ENCODE assay signal across 8 cellular contexts in the genomic region with DNA sequence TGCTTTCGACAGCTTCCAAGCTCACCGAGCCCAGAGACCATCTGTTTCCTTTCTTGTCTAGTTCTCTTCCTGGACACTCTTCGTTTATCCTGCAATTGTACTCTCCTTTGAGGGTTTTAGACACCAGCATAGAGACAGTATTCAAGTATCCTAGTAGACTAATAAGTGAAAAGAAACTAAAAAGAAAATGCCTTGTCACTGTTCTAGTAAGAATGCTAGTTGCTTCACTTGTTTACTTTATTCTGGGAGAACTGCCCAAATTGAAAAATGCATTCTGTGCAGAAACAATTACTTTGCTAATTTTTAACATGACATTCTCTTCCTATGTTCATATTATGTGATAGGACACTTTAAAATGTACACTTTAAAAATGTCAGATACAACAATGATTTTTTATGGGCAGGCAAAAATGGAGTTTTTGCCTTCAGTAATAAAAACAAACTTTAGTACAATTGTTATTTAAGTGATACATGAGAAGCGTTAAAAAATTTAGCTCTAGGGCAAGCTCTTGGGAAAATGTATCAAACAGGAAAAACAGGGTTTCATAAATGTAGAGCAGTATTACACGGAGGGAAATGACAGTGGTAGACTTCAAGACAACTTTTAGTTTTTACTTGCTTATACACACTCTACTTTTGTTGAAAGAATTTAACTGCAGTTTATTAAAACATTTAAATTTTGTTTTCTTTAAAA. TPM values are rescaled to one million over a fixed set of nuclear protein-coding genes. Genes with fewer than 3 reads are reported as not detected.
DNase-seq lines count a peak whose midpoint lies in the region; FAIRE-seq and TF ChIP-seq lines count a peak whose summit lies in the region.

No MANE protein-coding gene starts in this region.

- H2AK5ac ChIP-seq in mesenchymal stem cell (ENCODE audit: low read length, severe bottlenecking) = no peak overlapping the region

- no peaks in the 10 kb centered on the region for H3K79me1 ChIP-seq in mesenchymal stem cell (replicated peaks; ENCODE audit: low read length, poor library complexity, severe bottlenecking)

- H2BK5ac ChIP-seq in mesenchymal stem cell (ENCODE audit: low read depth, low read length, poor library complexity, severe bottlenecking) = peak overlapping the region; percentile 95

- peak overlapping the region in 1 of 2 experiments; percentile 63 for H2BK12ac ChIP-seq in mesenchymal stem cell (ENCODE audit: low read length in 2 of 2)

- H3K4me1 ChIP-seq in OCI-LY3 (ENCODE audit: low read length) = peaks cover 28% of the 10 kb centered on the region
- no peaks in the 10 kb centered on the region for H3K4me1 ChIP-seq in ectodermal cell (ENCODE audit: control insufficient read depth, insufficient read depth, low read length)
- H3K4me1 ChIP-seq in mesenchymal stem cell (ENCODE audit: control insufficient read depth, insufficient read depth, low read depth, low read length) = peaks cover 5% of the 10 kb centered on the region
- no peaks in the 10 kb centered on the region for H3K4me1 ChIP-seq in uterus

- no peak overlapping the region for H2BK120ac ChIP-seq in mesenchymal stem cell (ENCODE audit: low read depth, low read length)

- no peaks in the 10 kb centered on the region for H4K20me1 ChIP-seq in OCI-LY3 (ENCODE audit: insufficient read depth, low read length)

- H3K18ac ChIP-seq in mesenchymal stem cell (ENCODE audit: low read depth in 1 of 2, low read length in 2 of 2) = peak overlapping the region in 1 of 2 experiments; percentile 100

- H3K27me3 ChIP-seq in OCI-LY3 (ENCODE audit: low read depth, low read length) = no peaks in the 10 kb centered on the region; the same call in 1 of the 2 replicates
- H3K27me3 ChIP-seq in ectodermal cell (ENCODE audit: control insufficient read depth, insufficient read depth, low read length, poor library complexity, severe bottlenecking) = no peaks in the 10 kb centered on the region
- no peaks in the 10 kb centered on the region for H3K27me3 ChIP-seq in mesenchymal stem cell (ENCODE audit: control insufficient read depth in 1 of 2, insufficient read depth in 1 of 2, low read length in 2 of 2)
- H3K27me3 ChIP-seq in uterus = no peaks in the 10 kb centered on the region

- TF ChIP-seq CTCF in AG04449 (IDR thresholded peaks at IDR 0.05; ENCODE audit: insufficient read depth, low read length, missing control alignments) = no peak
- no peak for TF ChIP-seq CTCF in OCI-LY3 (IDR thresholded peaks at IDR 0.05; ENCODE audit: low read depth, low read length)
- no peak for TF ChIP-seq CTCF in uterus (IDR thresholded peaks at IDR 0.05)

- POLR2A ChIA-PET in AG04449 (lab: Yijun Ruan, JAX) = interaction anchor here (1.2 to 1.9 kb wide), 3 partner anchors 9 to 352 kb away, joined by 4 to 5 read pairs (median 5); no protein-coding TSS in a partner anchor

- WGBS in ectodermal cell, 2 experiments = 26 to 42% methylated on average over 4 to 5 of the region's 5 CpGs
- 0% methylated on average over 2 of the region's 5 CpGs for WGBS in mesenchymal stem cell

- TF ChIP-seq POLR2A in GM12891 (IDR thresholded peaks at IDR 0.05; ENCODE audit: low read depth, low read length) (no peak), uterus (IDR thresholded peaks at IDR 0.05) (no peak)

- H4K8ac ChIP-seq in mesenchymal stem cell (ENCODE audit: low read length) = no peak overlapping the region

- H3K23ac ChIP-seq in mesenchymal stem cell (ENCODE audit: low read length in 2 of 2) = no peak overlapping the region

- DNase-seq in AG04449 (ENCODE audit: low read depth, low spot score) = no peak
- no peak for DNase-seq in GM12891 (ENCODE audit: insufficient read length, low spot score)
- DNase-seq in mesenchymal stem cell = peak; percentile 77
- no peak for DNase-seq in uterus
- DNase-seq in NCI-H1930 (lab: John Stamatoyannopoulos, UW) = no peak
- DNase-seq in NCI-H82 treated with DMSO at 0.1 percent for 48 hours (lab: John Stamatoyannopoulos, UW; ENCODE audit: unreplicated experiment) = no peak

- H3K36me3 ChIP-seq in OCI-LY3 (replicated peaks; ENCODE audit: low read depth, low read length) (peaks cover 15% of the 10 kb centered on the region), ectodermal cell (ENCODE audit: control insufficient read depth, insufficient read depth, low read length) (no peaks in the 10 kb centered on the region), mesenchymal stem cell (ENCODE audit: control insufficient read depth in 1 of 2, insufficient read depth in 2 of 2, low read depth in 1 of 2, low read length in 2 of 2) (no peaks in the 10 kb centered on the region), uterus (no peaks in the 10 kb centered on the region)

- peaks cover 60% of the 10 kb centered on the region for H3K79me2 ChIP-seq in OCI-LY3 (ENCODE audit: low read length)

- FAIRE-seq in GM12891 (lab: Jason Lieb, UNC) = peak; percentile 84

- H3K9me3 ChIP-seq in OCI-LY3 (ENCODE audit: insufficient read depth, low read length) (no peaks in the 10 kb centered on the region), ectodermal cell (ENCODE audit: control insufficient read depth, low read length) (no peaks in the 10 kb centered on the region), mesenchymal stem cell (ENCODE audit: control insufficient read depth, low read length) (no peaks in the 10 kb centered on the region), uterus (no peaks in the 10 kb centered on the region)

- H3K4ac ChIP-seq in mesenchymal stem cell (ENCODE audit: low read depth in 1 of 2, low read length in 2 of 2) = peak overlapping the region in 1 of 2 experiments; percentile 67

- intact Hi-C loops in uterus (cut with DNase I; ENCODE audit: low total_unique reads) = no loop called here

- no peak overlapping the region for H2BK15ac ChIP-seq in mesenchymal stem cell (ENCODE audit: low read depth, poor library complexity, severe bottlenecking)

- H4K91ac ChIP-seq in mesenchymal stem cell (ENCODE audit: low read length) = no peak overlapping the region

- peak overlapping the region; percentile 98 for H3K4me2 ChIP-seq in OCI-LY3 (ENCODE audit: low read length)
- peak overlapping the region; percentile 14 for H3K4me2 ChIP-seq in mesenchymal stem cell (ENCODE audit: low read length, poor library complexity, severe bottlenecking)

- H2AFZ ChIP-seq in OCI-LY3 (ENCODE audit: low read depth, low read length) (no peak overlapping the region; the same call in 1 of the 2 replicates), mesenchymal stem cell (ENCODE audit: low read depth, low read length) (peak overlapping the region; percentile 29)

- H3K4me3 ChIP-seq in AG04449 (ENCODE audit: low read depth, low read length) (peak overlapping the region; percentile 76), OCI-LY3 (ENCODE audit: low read length) (peak overlapping the region; percentile 98), ectodermal cell (ENCODE audit: insufficient read depth, low read depth, low read length) (peak overlapping the region; percentile 89), mesenchymal stem cell (ENCODE audit: insufficient read depth in 1 of 2, low read depth in 1 of 2, low read length in 2 of 2) (peak overlapping the region; percentile 85 to 95), uterus (peak overlapping the region; percentile 58 to 98)

- H3K14ac ChIP-seq in mesenchymal stem cell (ENCODE audit: low read length in 2 of 2) = peak overlapping the region in 1 of 2 experiments; percentile 55

- CTCF ChIA-PET in AG04449 (lab: Yijun Ruan, JAX) = interaction anchor here (0.7 to 3.7 kb wide), 29 partner anchors 10 to 520 kb away, joined by 3 to 53 read pairs (median 5); no protein-coding TSS in a partner anchor

- H3K27ac ChIP-seq in OCI-LY3 (ENCODE audit: low read length) = peak overlapping the region; percentile 52
- H3K27ac ChIP-seq in ectodermal cell (ENCODE audit: insufficient read depth, low read depth, low read length, poor library complexity, severe bottlenecking) = no peak overlapping the region
- H3K27ac ChIP-seq in mesenchymal stem cell (ENCODE audit: low read length, poor library complexity, severe bottlenecking) = peak overlapping the region; percentile 56
- H3K27ac ChIP-seq in uterus = peak overlapping the region; percentile 98 to 99

- peak overlapping the region; percentile 87 for H3K9ac ChIP-seq in OCI-LY3 (ENCODE audit: low read length)
- peak overlapping the region; percentile 98 for H3K9ac ChIP-seq in mesenchymal stem cell (ENCODE audit: low read length)

TF ChIP-seq in GM12891, 5 proteins besides CTCF, POLR2A, EP300 and RAD21:
- TF ChIP-seq TAF1 (IDR thresholded peaks at IDR 0.05; ENCODE audit: low read depth, low read length) = no peak
- no peak for TF ChIP-seq POU2F2 (IDR thresholded peaks at IDR 0.05; ENCODE audit: low read depth, low read length)
- no peak for TF ChIP-seq PAX5 (IDR thresholded peaks at IDR 0.05; ENCODE audit: insufficient read depth, low read length, severe bottlenecking)
- no peak for TF ChIP-seq SPI1 (IDR thresholded peaks at IDR 0.05; ENCODE audit: low read depth, low read length)
- no peak for TF ChIP-seq POLR2AphosphoS5 (IDR thresholded peaks at IDR 0.05; ENCODE audit: low read depth, low read length)

RNA-seq across cellular contexts. Expression of gene FHIP2A, which starts 1.3 kb away (rescaled TPM):
- 7.5 TPM for polyA plus RNA-seq in GM12891 (2012; ENCODE audit: low read depth, missing spikeins)
- 13.7 TPM for polyA plus RNA-seq in ectodermal cell (2013, experiment 1 of 4)
- polyA plus RNA-seq in ectodermal cell (2013, experiment 2 of 4) = 13.5 TPM
- polyA plus RNA-seq in ectodermal cell (2013, experiment 3 of 4) = 13.1 TPM
- 16.2 TPM for polyA plus RNA-seq in ectodermal cell (2013, experiment 4 of 4)
- 15.5 TPM for polyA plus RNA-seq in mesenchymal stem cell (2013, experiment 1 of 2)
- 15.3 TPM for polyA plus RNA-seq in mesenchymal stem cell (2013, experiment 2 of 2)
- total RNA-seq in uterus = 10 to 100 TPM; 22.0 to 61.5 (median 56.5) TPM
